Comparison of ENCODE assay signal across 12 cellular contexts in the genomic region with DNA sequence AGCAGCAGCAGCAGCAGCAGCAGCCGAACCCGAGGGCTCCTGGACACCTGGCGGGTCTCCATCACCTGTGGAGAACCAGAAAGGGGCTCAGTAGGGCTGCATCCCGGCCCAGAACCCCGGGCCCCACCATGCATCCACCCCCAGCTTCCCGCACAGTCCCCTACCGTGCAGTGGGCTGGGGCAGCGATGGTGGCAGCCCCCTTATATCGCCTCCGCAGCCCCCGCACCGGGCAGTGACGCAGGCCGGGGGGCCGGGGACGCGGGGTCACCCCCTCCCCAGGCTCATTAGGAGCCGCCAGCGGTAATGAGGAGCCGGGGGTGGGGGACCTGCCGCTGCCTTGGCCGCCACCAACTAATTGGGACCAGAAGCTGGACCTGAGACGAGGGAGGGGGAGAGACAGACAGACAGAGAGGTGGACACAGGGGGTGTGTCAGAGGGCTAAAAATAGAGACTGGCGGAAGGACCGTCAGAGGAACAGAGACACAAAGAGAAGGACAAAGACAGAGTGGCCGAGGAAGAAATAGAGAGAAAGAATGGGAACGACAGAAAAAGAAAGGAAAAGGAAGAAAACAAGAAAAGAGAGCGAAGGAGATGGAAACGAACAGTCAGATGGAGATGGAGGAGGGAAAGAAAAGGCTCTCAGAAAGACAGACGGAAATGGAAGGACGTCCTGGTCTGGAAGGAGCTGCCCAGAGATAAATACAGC. TPM values are rescaled to one million over a fixed set of nuclear protein-coding genes. Genes with fewer than 3 reads are reported as not detected.
DNase-seq lines count a peak whose midpoint lies in the region; ATAC-seq, FAIRE-seq and TF ChIP-seq lines count a peak whose summit lies in the region.
"Had no signal": no experiment of that assay in that cellular context is flagged by ENCODE, and none has a peak within 500 bp of the region (broad histone marks: within the 10 kb centered on the region; RNA-seq: fewer than 3 reads in every experiment).

A gene with protein sequence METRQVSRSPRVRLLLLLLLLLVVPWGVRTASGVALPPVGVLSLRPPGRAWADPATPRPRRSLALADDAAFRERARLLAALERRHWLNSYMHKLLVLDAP (minus strand): TSS at position 164 of the 707 bp plus-strand sequence. CDS start 102 bp downstream, at position 62.

- H3K4me1 Mint-ChIP-seq in mesothelial cell of epicardium, result peaks cover 38% of the 10 kb centered on the region

- BruUV-seq in K562 (replicated peaks; lab: Mats Ljungman, UMichigan), result no TSS peak

- H3K9me1 ChIP-seq in K562 (ENCODE audit: control insufficient read depth, insufficient read depth, low read length), result no peaks in the 10 kb centered on the region

- POLR2A ChIA-PET in K562 (lab: Yijun Ruan, JAX), result interaction anchor here (0.6 to 1.9 kb wide), 5 partner anchors 9 to 154 kb away, joined by 3 to 6 read pairs (median 3); no protein-coding TSS in a partner anchor

- peak within 1 kb of the TSS; percentile 78 for H3K4me2 ChIP-seq in K562 (ENCODE audit: insufficient read depth, low read length)

- H3K27me3 ChIP-seq in H7 (ENCODE audit: control insufficient read depth, insufficient read depth, low read length), result peaks cover 75% of the 10 kb centered on the region
- no peaks in the 10 kb centered on the region for H3K27me3 ChIP-seq in K562 (ENCODE audit: control insufficient read depth in 2 of 2, insufficient read depth in 2 of 2, low read length in 2 of 2)

- CTCF ChIA-PET in K562 (lab: Yijun Ruan, JAX; ENCODE audit: low intra/inter-chr PET ratio), result interaction anchor here (0.7 kb wide), 1 partner anchor 146 kb away, joined by 3 read pairs; no protein-coding TSS in a partner anchor

- no peak for TF ChIP-seq RAD21 in K562 (CRISPR knock-in tag; conservative IDR thresholded peaks at IDR 0.05 in 1 of 2, IDR thresholded peaks at IDR 0.05 in 1 of 2)

- no peaks in the 10 kb centered on the region for H3K9me3 ChIP-seq in K562 (replicated peaks; ENCODE audit: control insufficient read depth, insufficient read depth, low read depth, low read length)

- H3K27ac ChIP-seq in 22Rv1 (peak within 1 kb of the TSS; percentile 85), K562 (ENCODE audit: extremely low read depth, low read depth, low read length) (peak within 1 kb of the TSS; percentile 50)

- H3K36me3 ChIP-seq in H7 (replicated peaks; ENCODE audit: control insufficient read depth, insufficient read depth, low read length), result no peaks in the 10 kb centered on the region
- H3K36me3 ChIP-seq in K562 (ENCODE audit: control insufficient read depth, insufficient read depth, low read length), result no peaks in the 10 kb centered on the region

- DNase-seq in H7 (no peak), K562 (ENCODE audit: extremely low read depth in 1 of 4, low spot score in 3 of 4) (peak in 1 of 4 experiments; percentile 56), mesothelial cell of epicardium (ENCODE audit: low spot score in 2 of 2, unreplicated experiment in 2 of 2) (no peak), A172 (ENCODE audit: low spot score) (no peak), DMS153 treated with DMSO at 0.1 percent for 48 hours (lab: John Stamatoyannopoulos, UW; ENCODE audit: unreplicated experiment) (no peak), activated gamma-delta T cell treated with Interleukin-2 at 50 U/mL for 16 hours (no peak), COLO829 (ENCODE audit: low spot score) (no peak)
- DNase-seq: DMS153, NCI-H446 treated with DMSO at 0.1 percent for 48 hours had no signal

- H3K4me3 Mint-ChIP-seq in mesothelial cell of epicardium, result peak within 1 kb of the TSS; percentile 27

- intact Hi-C loops in K562 (cut with micrococcal nuclease), result loop anchor here (2.0 kb wide), 1 partner anchor 19 kb away; no protein-coding TSS in a partner anchor

- H3K36me3 Mint-ChIP-seq in mesothelial cell of epicardium, result peaks cover 3% of the 10 kb centered on the region

- H3K27me3 Mint-ChIP-seq in mesothelial cell of epicardium (ENCODE audit: low read depth), result peaks cover 97% of the 10 kb centered on the region

- no peaks in the 10 kb centered on the region for H3K79me2 ChIP-seq in K562 (ENCODE audit: control insufficient read depth, insufficient read depth, low read length)

- no peak for ATAC-seq in K562

- peaks cover 49 to 65% of the 10 kb centered on the region in 2 experiments for H3K4me1 ChIP-seq in K562 (replicated peaks in 1 of 2; ENCODE audit: control insufficient read depth in 2 of 2, insufficient read depth in 2 of 2, low read length in 2 of 2)

- peak within 1 kb of the TSS; percentile 67 to 92 for H3K9ac ChIP-seq in K562 (ENCODE audit: insufficient read depth in 1 of 2, low read depth in 2 of 2, low read length in 2 of 2)

- peak; percentile 71 for FAIRE-seq in K562 (lab: Jason Lieb, UNC)

- H3K4me3 ChIP-seq in H7 (ENCODE audit: insufficient read depth, low read depth, low read length) (peak within 1 kb of the TSS; percentile 44), K562 (peak within 1 kb of the TSS; percentile 9; the same call in 1 of the 2 replicates)

- no peaks in the 10 kb centered on the region for H4K20me1 ChIP-seq in K562 (replicated peaks; ENCODE audit: control insufficient read depth, insufficient read depth, low read length)

- TF ChIP-seq CTCF in 22Rv1 (IDR thresholded peaks at IDR 0.05), result no peak
- TF ChIP-seq CTCF in K562 (IDR thresholded peaks at IDR 0.05 in 2 of 3, conservative IDR thresholded peaks at IDR 0.05 in 1 of 3; ENCODE audit: insufficient read depth in 2 of 3, low read depth in 1 of 3, low read length in 3 of 3), result no peak
- no peak for TF ChIP-seq CTCF in mesothelial cell of epicardium (IDR thresholded peaks at IDR 0.05; ENCODE audit: unreplicated experiment)

- H2AFZ ChIP-seq in K562 (ENCODE audit: low read depth, low read length), result peak within 1 kb of the TSS; percentile 98

- no peak for TF ChIP-seq POLR2A in K562 (conservative IDR thresholded peaks at IDR 0.05)

- 47% methylated on average over 21 of the region's 31 CpGs for WGBS in K562 (ENCODE audit: insufficient coverage, low coverage, missing lambda C conversion rate)

- in situ Hi-C loops in K562 (cut with MboI), result no loop called here

- no peak for TF ChIP-seq EP300 in K562 (IDR thresholded peaks at IDR 0.05; ENCODE audit: low read length)

- H3K9me3 Mint-ChIP-seq in mesothelial cell of epicardium, result no peaks in the 10 kb centered on the region

- no peak within 1 kb of the TSS for H3K27ac Mint-ChIP-seq in mesothelial cell of epicardium

TF ChIP-seq in K562, 482 proteins besides CTCF, POLR2A, EP300 and RAD21 (continues in another document):
- TF ChIP-seq, protein P1, sequence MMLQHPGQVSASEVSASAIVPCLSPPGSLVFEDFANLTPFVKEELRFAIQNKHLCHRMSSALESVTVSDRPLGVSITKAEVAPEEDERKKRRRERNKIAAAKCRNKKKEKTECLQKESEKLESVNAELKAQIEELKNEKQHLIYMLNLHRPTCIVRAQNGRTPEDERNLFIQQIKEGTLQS (IDR thresholded peaks at IDR 0.05), result peak; percentile 42; the same call in 1 of the 2 replicates
- TF ChIP-seq, protein P1 (CRISPR knock-in tag; conservative IDR thresholded peaks at IDR 0.05), result no peak
- TF ChIP-seq, protein P2, sequence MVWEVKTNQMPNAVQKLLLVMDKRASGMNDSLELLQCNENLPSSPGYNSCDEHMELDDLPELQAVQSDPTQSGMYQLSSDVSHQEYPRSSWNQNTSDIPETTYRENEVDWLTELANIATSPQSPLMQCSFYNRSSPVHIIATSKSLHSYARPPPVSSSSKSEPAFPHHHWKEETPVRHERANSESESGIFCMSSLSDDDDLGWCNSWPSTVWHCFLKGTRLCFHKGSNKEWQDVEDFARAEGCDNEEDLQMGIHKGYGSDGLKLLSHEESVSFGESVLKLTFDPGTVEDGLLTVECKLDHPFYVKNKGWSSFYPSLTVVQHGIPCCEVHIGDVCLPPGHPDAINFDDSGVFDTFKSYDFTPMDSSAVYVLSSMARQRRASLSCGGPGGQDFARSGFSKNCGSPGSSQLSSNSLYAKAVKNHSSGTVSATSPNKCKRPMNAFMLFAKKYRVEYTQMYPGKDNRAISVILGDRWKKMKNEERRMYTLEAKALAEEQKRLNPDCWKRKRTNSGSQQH (CRISPR knock-in tag; IDR thresholded peaks at IDR 0.05), result peak; percentile 76
- TF ChIP-seq ZNF431 (CRISPR knock-in tag; IDR thresholded peaks at IDR 0.05), result no peak

RNA-seq across cellular contexts. Expression of the gene that starts here (rescaled TPM):
- not detected in 2 replicates for total RNA-seq in H7 (2014; rRNA removed; shearing (Covaris generic))
- not detected in 2 replicates for total RNA-seq in K562 (2011; cell fraction: chromatin; rRNA removed; ENCODE audit: low replicate concordance)
- not detected in 2 replicates for total RNA-seq in K562 (2011; cell fraction: nucleolus; rRNA removed)
- total RNA-seq in K562 (2011; cell fraction: nucleoplasm; rRNA removed), result not detected in 2 replicates
- total RNA-seq in K562 (2014; rRNA removed) (0.61 TPM in 1 of 2 replicates, not detected in the other), K562 (2014; rRNA removed; fragmentation: Illumina TruSeq; extraction: Trizol) (not detected in 2 replicates), K562 (2015; rRNA removed; fragmentation: Illumina TruSeq; extraction: Trizol) (not detected in 2 replicates), K562 (2021) (0.60 and 1.3 TPM in 2 replicates), mesothelial cell of epicardium (not detected in 3 replicates)
- polyA plus RNA-seq in K562 (2011; rRNA removed) (not detected in 2 replicates), K562 (2014; fragmentation: Illumina TruSeq; extraction: Trizol) (not detected in 2 replicates), K562 (2014; fragmentation: Nextera tagmentation; extraction: Ambion mirVana) (not detected), K562 (2014; rRNA removed) (not detected in 2 replicates)
- 0.29 and 0.64 TPM in 2 replicates for polyA plus RNA-seq in K562 (2011; cell fraction: cytosol; rRNA removed)
- 0.70 TPM in 1 of 2 replicates, not detected in the other for polyA plus RNA-seq in K562 (2011; cell fraction: nucleus; rRNA removed)
- polyA plus RNA-seq in K562 (2012), result 0.39 TPM in 1 of 2 replicates, not detected in the other
- not detected in 2 replicates for polyA minus RNA-seq in K562 (2011; rRNA and poly(A)+ RNA removed)
- not detected in 2 replicates for polyA minus RNA-seq in K562 (2011; cell fraction: cytosol; rRNA and poly(A)+ RNA removed)
- polyA minus RNA-seq in K562 (2011; cell fraction: nucleus; rRNA and poly(A)+ RNA removed), result not detected in 2 replicates
- not detected in 2 replicates for total RNA-seq in A172 (2014; rRNA removed; shearing (Covaris generic))
- total RNA-seq: HT1080, omental fat pad had no signal
